ENCODE assay signal across 8 cellular contexts in genomic region chr7:1175967-1176851, GRCh38. TPM values are rescaled to one million over a fixed set of nuclear protein-coding genes. Genes with fewer than 3 reads are reported as not detected.
DNase-seq lines count a peak whose midpoint lies in the region; ATAC-seq and TF ChIP-seq lines count a peak whose summit lies in the region.

No MANE protein-coding gene starts in this region.

- peak; percentile 60 to 63 for ATAC-seq in naive B cell (ENCODE audit: low read depth in 2 of 2)
- no peak for ATAC-seq in GM18520 (IDR thresholded peaks at IDR 0.05; ENCODE audit: unreplicated experiment)

- H3K79me2 ChIP-seq in OCI-LY1 (ENCODE audit: insufficient read depth, low read length) = no peaks in the 10 kb centered on the region

- peak overlapping the region in 5 of 8 donors; percentile 24 to 69 (median 43) for H3K4me3 Mint-ChIP-seq in naive B cell

- peak overlapping the region; percentile 45 for H3K4me3 ChIP-seq in OCI-LY1 (ENCODE audit: low read depth, low read length, poor library complexity, severe bottlenecking)

- H3K27me3 ChIP-seq in OCI-LY1 (ENCODE audit: insufficient read depth, low read length) = peaks cover 4% of the 10 kb centered on the region

- no peaks in the 10 kb centered on the region for H3F3A ChIP-seq in OCI-LY1 (ENCODE audit: insufficient read depth, low read length)

- peak overlapping the region in 1 of 6 donors; percentile 74 for H3K27ac Mint-ChIP-seq in naive B cell

- H2AFZ ChIP-seq in OCI-LY1 (ENCODE audit: low read length) = peak overlapping the region; percentile 69; the same call in 1 of the 2 replicates

- H3K9me2 ChIP-seq in OCI-LY1 (ENCODE audit: low read depth, low read length) = no peaks in the 10 kb centered on the region

- no peaks in the 10 kb centered on the region for H4K20me1 ChIP-seq in OCI-LY1 (ENCODE audit: insufficient read depth, low read length)

- TF ChIP-seq CTCF in GM12801 (IDR thresholded peaks at IDR 0.05; ENCODE audit: extremely low read depth, insufficient read length) (peak; percentile 8), OCI-LY1 (IDR thresholded peaks at IDR 0.05; ENCODE audit: low read length) (peak; percentile 92)

- no peaks in the 10 kb centered on the region for H3K36me3 Mint-ChIP-seq in naive B cell

- no peaks in the 10 kb centered on the region for H3K36me3 ChIP-seq in OCI-LY1 (ENCODE audit: insufficient read depth, low read length)

- H3K27me3 Mint-ChIP-seq in naive B cell = peaks cover 26 to 40% (median 34%) of the 10 kb centered on the region in 3 donors

- peaks cover 4% of the 10 kb centered on the region; the same call in 1 of the 2 replicates for H3K9me3 ChIP-seq in OCI-LY1 (ENCODE audit: low read length)

- peaks cover 0 to 2% (median 0%) of the 10 kb centered on the region in 7 donors for H3K9me3 Mint-ChIP-seq in naive B cell

- DNase-seq in HPDE6-E6E7 (ENCODE audit: extremely low spot score) (peak; percentile 67), erythroblast (lab: John Stamatoyannopoulos, UW) (peak; percentile 81 to 89), naive B cell (peak; percentile 63)
- DNase-seq in activated CD8-positive, alpha-beta memory T cell treated with anti-CD3 and anti-CD28 coated beads, Interleukin-2, amount 50 U/mL, for 48 hours = peak; percentile 99
- peak; percentile 51 to 58 for DNase-seq in stimulated activated CD8-positive, alpha-beta memory T cell treated with anti-CD3 and anti-CD28 coated beads, Interleukin-7, amount 100 ng/mL, for 4 hours (ENCODE audit: low read depth in 2 of 2)

- no peak overlapping the region for H3K27ac ChIP-seq in OCI-LY1 (ENCODE audit: low read depth, low read length, poor library complexity, severe bottlenecking)

- H3K4me1 Mint-ChIP-seq in naive B cell = peaks cover 5 to 15% (median 11%) of the 10 kb centered on the region in 3 donors

- peaks cover 12% of the 10 kb centered on the region for H3K4me1 ChIP-seq in OCI-LY1 (ENCODE audit: insufficient read depth, low read length, severe bottlenecking)

- no peak for TF ChIP-seq POLR2A in erythroblast (IDR thresholded peaks at IDR 0.05; ENCODE audit: low read length)

- peak overlapping the region; percentile 71 for H3K4me2 ChIP-seq in OCI-LY1 (ENCODE audit: low read length)

- peak overlapping the region; percentile 39; the same call in 1 of the 2 replicates for H3K9ac ChIP-seq in OCI-LY1 (ENCODE audit: low read length)

RNA-seq across cellular contexts. Expression of gene ZFAND2A, which starts 16.2 kb away (rescaled TPM):
- polyA plus RNA-seq in naive B cell (ENCODE audit: low read depth in 6 of 6) = 10 to 100 TPM; 59.3 to 73.5 (median 67.9) TPM

RNA-seq across cellular contexts. Expression of gene UNCX, which starts 56.5 kb away (rescaled TPM):
- not detected for polyA plus RNA-seq in naive B cell (ENCODE audit: low read depth in 6 of 6)
